8 cellular contexts compared by ENCODE assay signal in genomic region chr12:62259993-62260732, GRCh38. TPM values are rescaled to one million over a fixed set of nuclear protein-coding genes. Genes with fewer than 3 reads are reported as not detected.
DNase-seq lines count a peak whose midpoint lies in the region; ATAC-seq and TF ChIP-seq lines count a peak whose summit lies in the region.

Gene USP15 (plus strand): TSS chr12:62260404. CDS start chr12:62260415, 11 bp downstream.

- POLR2A ChIA-PET in AG04449 (lab: Yijun Ruan, JAX) = interaction anchor here (1.8 kb wide), 1 partner anchor 9 kb away, joined by 9 read pairs; no protein-coding TSS in a partner anchor
- POLR2A ChIA-PET in WTC11 (lab: Charles Lee) = interaction anchor here (0.5 kb wide), 1 partner anchor 900 kb away, joined by 3 read pairs; no protein-coding TSS in a partner anchor

- H3K4me3 ChIP-seq in AG04449 (ENCODE audit: low read depth, low read length) (peak within 1 kb of the TSS; percentile 91), cardiac fibroblast (replicated peaks in 1 of 2; ENCODE audit: low read depth in 2 of 2, low read length in 2 of 2) (peak within 1 kb of the TSS; percentile 86 to 98)

- CTCF ChIA-PET in AG04449 (lab: Yijun Ruan, JAX) (interaction anchor here (0.6 to 2.2 kb wide), 15 partner anchors 8 to 537 kb away, joined by 3 to 7 read pairs (median 4); partner anchors contain the start of gene MON2), WTC11 (lab: Charles Lee) (interaction anchor here (0.6 to 1.8 kb wide), 11 partner anchors 12 to 673 kb away, joined by 3 to 7 read pairs (median 4); no protein-coding TSS in a partner anchor)

- no peaks in the 10 kb centered on the region for H3K36me3 Mint-ChIP-seq in WTC11

- peaks cover 11% of the 10 kb centered on the region for H3K4me1 Mint-ChIP-seq in WTC11

- peak; percentile 77 for ATAC-seq in GM18868 (IDR thresholded peaks at IDR 0.05; ENCODE audit: unreplicated experiment)
- peak; percentile 78 for ATAC-seq in HG03108 (IDR thresholded peaks at IDR 0.05; ENCODE audit: unreplicated experiment)
- ATAC-seq in WTC11 = peak; percentile 97

- no peaks in the 10 kb centered on the region for H3K9me3 Mint-ChIP-seq in WTC11

- no peaks in the 10 kb centered on the region for H3K27me3 Mint-ChIP-seq in WTC11 (ENCODE audit: low read depth)

- peak within 1 kb of the TSS; percentile 99 for H3K4me3 Mint-ChIP-seq in WTC11

- peak within 1 kb of the TSS; percentile 98 for H3K27ac Mint-ChIP-seq in WTC11

- TF ChIP-seq CTCF in AG04449 (IDR thresholded peaks at IDR 0.05; ENCODE audit: insufficient read depth, low read length, missing control alignments) (peak; percentile 97), WTC11 (IDR thresholded peaks at IDR 0.05) (peak; percentile 58; the same call in 1 of the 2 replicates), cardiac fibroblast (IDR thresholded peaks at IDR 0.05; ENCODE audit: low read depth, low read length) (peak; percentile 83)

- DNase-seq in AG04449 (ENCODE audit: low read depth, low spot score) (peak; percentile 86), NCI-H2196 (lab: John Stamatoyannopoulos, UW; ENCODE audit: unreplicated experiment) (peak; percentile 95), WTC11 (ENCODE audit: low spot score) (peak; percentile 98), cardiac fibroblast (ENCODE audit: low read depth in 2 of 2) (peak; percentile 98 to 99), iPS-NIHi7 (ENCODE audit: extremely low spot score) (peak; percentile 92), smooth muscle cell of the brain vasculature (ENCODE audit: low read depth, low spot score) (peak; percentile 94)

TF ChIP-seq in WTC11, 78 proteins besides CTCF, POLR2A, EP300 and RAD21 (continues in another document):
- no peak for TF ChIP-seq STAT6 (CRISPR knock-in tag; conservative IDR thresholded peaks at IDR 0.05; ENCODE audit: low read depth)
- TF ChIP-seq E2F1 (CRISPR knock-in tag; IDR thresholded peaks at IDR 0.05) = no peak
- TF ChIP-seq ZNF232 (CRISPR knock-in tag; IDR thresholded peaks at IDR 0.05) = no peak
- TF ChIP-seq FOXK1 (CRISPR knock-in tag; IDR thresholded peaks at IDR 0.05) = peak; percentile 80; the same call in 1 of the 2 replicates
- peak; percentile 86; the same call in 1 of the 2 replicates for TF ChIP-seq ZBTB43 (CRISPR knock-in tag; IDR thresholded peaks at IDR 0.05)
- TF ChIP-seq MYBL2 (CRISPR knock-in tag; IDR thresholded peaks at IDR 0.05) = 0 out of 2 replicates have a peak, but pooled peaks have one; percentile 82
- 0 out of 2 replicates have a peak, but pooled peaks have one; percentile 50 for TF ChIP-seq JUN (CRISPR knock-in tag; IDR thresholded peaks at IDR 0.05)
- no peak for TF ChIP-seq AR (CRISPR knock-in tag; IDR thresholded peaks at IDR 0.05)
- 0 out of 2 replicates have a peak, but pooled peaks have one; percentile 79 for TF ChIP-seq AFF4 (CRISPR knock-in tag; IDR thresholded peaks at IDR 0.05; ENCODE audit: borderline replicate concordance)

RNA-seq across cellular contexts. Expression of gene USP15, which starts in this region (rescaled TPM):
- total RNA-seq in WTC11 (2021) = 25.4 to 37.2 TPM (median 27.8 TPM) in 3 replicates

Comparison
In these comparisons a context has a peak if more than half of its experiments do, and no peak if none do; other contexts are left out.
1. Peak in every context shown above with its lines: DNase-seq, ATAC-seq and H3K4me3 ChIP-seq.